Comparison of ENCODE assay signal across 9 cellular contexts in the genomic region with DNA sequence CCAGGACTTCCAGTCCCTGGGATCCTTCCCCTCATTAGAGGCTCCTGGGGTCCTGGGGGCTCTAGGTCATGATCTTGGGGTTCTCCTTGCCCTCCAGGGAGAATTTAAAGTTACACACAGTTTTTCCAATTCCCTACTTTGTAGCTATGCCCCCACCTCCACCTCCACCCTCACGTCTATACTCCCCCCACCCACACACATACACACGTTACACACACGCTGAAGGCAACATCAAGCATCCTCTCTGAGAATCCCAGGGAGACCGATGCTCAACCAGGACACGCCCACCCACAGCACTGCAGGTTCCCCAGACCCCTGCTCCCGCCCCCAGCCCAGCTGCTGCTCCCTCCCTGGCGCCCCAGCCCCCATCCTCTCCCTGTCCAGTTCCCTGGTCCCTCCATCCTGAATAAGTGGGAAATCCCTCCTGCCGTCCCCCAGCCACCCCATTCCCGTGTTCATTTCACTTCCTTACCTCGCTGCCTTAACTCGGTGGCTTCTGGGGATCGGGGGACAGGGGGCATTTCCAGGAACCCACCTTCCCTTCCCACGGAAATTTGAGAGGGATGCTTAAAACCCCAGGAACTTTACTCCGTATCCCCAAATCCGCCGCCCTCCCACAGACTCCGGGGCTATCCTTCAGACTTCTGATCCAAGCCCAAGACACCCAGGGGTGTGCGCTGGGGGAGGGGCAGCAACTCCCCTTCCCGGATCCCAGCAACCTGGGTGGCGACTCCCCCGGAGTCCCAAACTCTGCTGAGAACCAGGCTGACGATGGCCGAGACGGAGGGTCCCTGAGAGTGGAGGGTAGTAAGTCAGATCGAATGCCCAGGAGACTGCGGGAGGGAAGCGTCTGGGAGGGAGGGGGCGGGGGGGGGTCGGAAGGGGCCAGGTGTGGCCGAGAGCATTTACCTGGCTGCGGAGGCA.
DNase-seq lines count a peak whose midpoint lies in the region; ATAC-seq and TF ChIP-seq lines count a peak whose summit lies in the region.
"Had no signal": no experiment of that assay in that cellular context is flagged by ENCODE, and none has a peak within 500 bp of the region (broad histone marks: within the 10 kb centered on the region; RNA-seq: fewer than 3 reads in every experiment).

No MANE protein-coding gene starts in this region.

- H3K27me3 ChIP-seq in subcutaneous abdominal adipose tissue (ENCODE audit: control insufficient read depth in 5 of 5, insufficient read depth in 4 of 5, low read length in 5 of 5): peaks cover 0 to 15% (median 2%) of the 10 kb centered on the region in 5 donors

- ATAC-seq in GM21390 (IDR thresholded peaks at IDR 0.05; ENCODE audit: unreplicated experiment): no peak
- ATAC-seq in GM21381 (IDR thresholded peaks at IDR 0.05; ENCODE audit: unreplicated experiment): no peak

- TF ChIP-seq CTCF in astrocyte of the cerebellum (IDR thresholded peaks at IDR 0.05; ENCODE audit: low read depth, low read length, missing control alignments): no peak

- H3K4me1 ChIP-seq in subcutaneous abdominal adipose tissue (ENCODE audit: control insufficient read depth in 5 of 5, insufficient read depth in 5 of 5, low read length in 5 of 5): peaks cover 6 to 67% (median 49%) of the 10 kb centered on the region in 5 donors

- H3K4me3 ChIP-seq in astrocyte of the cerebellum (ENCODE audit: low read depth, low read length) (peak overlapping the region; percentile 45), subcutaneous abdominal adipose tissue (ENCODE audit: low read depth in 1 of 5, low read length in 5 of 5) (peak overlapping the region; percentile 26 to 71 (median 58))

- H3K9me3 ChIP-seq in subcutaneous abdominal adipose tissue (ENCODE audit: control insufficient read depth in 5 of 5, low read length in 5 of 5): no peaks in the 10 kb centered on the region

- no peak overlapping the region for H3K27ac ChIP-seq in subcutaneous abdominal adipose tissue (ENCODE audit: low read depth, low read length)
- H3K27ac ChIP-seq: C4-2B had no signal

- DNase-seq in NCI-H82 (lab: John Stamatoyannopoulos, UW) (peak; percentile 56), NCI-H82 treated with DMSO at 0.1 percent for 48 hours (lab: John Stamatoyannopoulos, UW; ENCODE audit: unreplicated experiment) (no peak), astrocyte of the cerebellum (ENCODE audit: low read depth) (no peak), iPS-NIHi11 (ENCODE audit: low spot score) (peak; percentile 76), islet precursor cell (no peak)

- H3K36me3 ChIP-seq in subcutaneous abdominal adipose tissue (ENCODE audit: control insufficient read depth in 5 of 5, insufficient read depth in 5 of 5, low read length in 5 of 5): no peaks in the 10 kb centered on the region

- in situ Hi-C loops in astrocyte of the cerebellum (cut with HindIII; ENCODE audit: low sequenced_read_pairs): no loop called here

- H3K9ac ChIP-seq in subcutaneous abdominal adipose tissue (ENCODE audit: low read length in 5 of 5): peak overlapping the region in 1 of 5 donors; percentile 63

Comparison
In these comparisons a context has a peak if more than half of its experiments do, and no peak if none do; other contexts are left out.
1. DNase-seq: peak in NCI-H82 (single experiment) and iPS-NIHi11 (single experiment); none in NCI-H82 treated with DMSO at 0.1 percent for 48 hours (single experiment), astrocyte of the cerebellum (single experiment) and islet precursor cell (single experiment).